In genomic region chr2:1650474-1650872, GRCh38 we compare ENCODE assay signal across 8 cellular contexts.
"Had no signal": no experiment of that assay in that cellular context is flagged by ENCODE, and none has a peak within 500 bp of the region (broad histone marks: within the 10 kb centered on the region; RNA-seq: fewer than 3 reads in every experiment).

No MANE protein-coding gene starts in this region.

- H3K27ac Mint-ChIP-seq: activated naive CD4-positive, alpha-beta T cell treated with anti-CD3 and anti-CD28 coated beads, Interleukin-2, amount 10 ng/mL, durations not matched to agents 7 days and 5 days; activated T-helper 2 cell treated with anti-CD3 and anti-CD28 coated beads, Interferon-gamma antibody, Interleukin-2, Interleukin-4, amounts not matched to agents 10 μg/mL and 5 μg/mL and 100 μg/mL, durations not matched to agents 14 hours and 24 hours and 36 hours; stimulated activated naive CD8-positive, alpha-beta T cell treated with anti-CD3 and anti-CD28 coated beads, Interleukin-15, Interleukin-2, amounts not matched to agents 100 ng/mL and 50 ng/mL, for 24 hours had no signal

- H3K36me3 Mint-ChIP-seq: activated naive CD4-positive, alpha-beta T cell treated with anti-CD3 and anti-CD28 coated beads, Interleukin-2, amount 10 ng/mL, durations not matched to agents 7 days and 5 days had no signal

- H3K4me3 Mint-ChIP-seq: activated naive CD4-positive, alpha-beta T cell treated with anti-CD3 and anti-CD28 coated beads, Interleukin-2, amount 10 ng/mL, durations not matched to agents 7 days and 5 days; central memory CD8-positive, alpha-beta T cell; stimulated activated naive CD8-positive, alpha-beta T cell treated with anti-CD3 and anti-CD28 coated beads, Interleukin-15, Interleukin-2, amounts not matched to agents 100 ng/mL and 50 ng/mL, for 24 hours had no signal

- ATAC-seq: activated CD4-positive, CD25-positive, alpha-beta regulatory T cell treated with anti-CD3 and anti-CD28 coated beads, Interleukin-2, amount 50 U/mL, for 24 hours; esophagus mucosa had no signal

- DNase-seq: activated naive CD4-positive, alpha-beta T cell treated with anti-CD3 and anti-CD28 coated beads, Interleukin-2, amount 10 ng/mL, durations not matched to agents 7 days and 5 days; foreskin fibroblast; stimulated activated CD4-positive, alpha-beta T cell treated with anti-CD3 and anti-CD28 coated beads, Interleukin-4, amount 100 ng/mL, for 24 hours had no signal

- H3K4me1 Mint-ChIP-seq: activated naive CD4-positive, alpha-beta T cell treated with anti-CD3 and anti-CD28 coated beads, Interleukin-2, amount 10 ng/mL, durations not matched to agents 7 days and 5 days; central memory CD8-positive, alpha-beta T cell had no signal

- H3K27me3 Mint-ChIP-seq: activated naive CD4-positive, alpha-beta T cell treated with anti-CD3 and anti-CD28 coated beads, Interleukin-2, amount 10 ng/mL, durations not matched to agents 7 days and 5 days; central memory CD8-positive, alpha-beta T cell; stimulated activated naive CD8-positive, alpha-beta T cell treated with anti-CD3 and anti-CD28 coated beads, Interleukin-15, Interleukin-2, amounts not matched to agents 100 ng/mL and 50 ng/mL, for 24 hours had no signal

- H3K9me3 Mint-ChIP-seq: activated T-helper 2 cell treated with anti-CD3 and anti-CD28 coated beads, Interferon-gamma antibody, Interleukin-2, Interleukin-4, amounts not matched to agents 10 μg/mL and 5 μg/mL and 100 μg/mL, durations not matched to agents 14 hours and 24 hours and 36 hours; stimulated activated naive CD8-positive, alpha-beta T cell treated with anti-CD3 and anti-CD28 coated beads, Interleukin-15, Interleukin-2, amounts not matched to agents 100 ng/mL and 50 ng/mL, for 24 hours had no signal
